In genomic region chr21:42062543-42063022, GRCh38 we compare ENCODE assay signal across 9 cellular contexts. TPM values are rescaled to one million over a fixed set of nuclear protein-coding genes. Genes with fewer than 3 reads are reported as not detected.
DNase-seq lines count a peak whose midpoint lies in the region; ATAC-seq and TF ChIP-seq lines count a peak whose summit lies in the region.
"Had no signal": no experiment of that assay in that cellular context is flagged by ENCODE, and none has a peak within 500 bp of the region (broad histone marks: within the 10 kb centered on the region; RNA-seq: fewer than 3 reads in every experiment).

No MANE protein-coding gene starts in this region.

- H3K9me3 ChIP-seq in colonic mucosa: no peaks in the 10 kb centered on the region
- H3K9me3 ChIP-seq: SJSA1 had no signal

- no peaks in the 10 kb centered on the region for H3K36me3 ChIP-seq in colonic mucosa
- H3K36me3 ChIP-seq: SJSA1 had no signal

- CTCF ChIA-PET in RWPE1 (lab: Yijun Ruan, JAX): no interaction called here

- H3K27ac ChIP-seq in colonic mucosa: peak overlapping the region; percentile 18
- no peak overlapping the region for H3K27ac ChIP-seq in RWPE1
- H3K27ac ChIP-seq: SJSA1 had no signal

- no peaks in the 10 kb centered on the region for H3K27me3 ChIP-seq in colonic mucosa
- H3K27me3 ChIP-seq: SJSA1 had no signal

- TF ChIP-seq CTCF in colonic mucosa (IDR thresholded peaks at IDR 0.05) (no peak), RWPE1 (conservative IDR thresholded peaks at IDR 0.05; ENCODE audit: low read depth) (no peak)

- no peak overlapping the region for H3K4me3 ChIP-seq in colonic mucosa
- H3K4me3 ChIP-seq: SJSA1 had no signal

- peak; percentile 49 for ATAC-seq in GM19324 (IDR thresholded peaks at IDR 0.05; ENCODE audit: low FRiP score, unreplicated experiment)
- peak; percentile 55 for ATAC-seq in HG03280 (IDR thresholded peaks at IDR 0.05; ENCODE audit: unreplicated experiment)

- intact Hi-C loops in colonic mucosa (cut with DNase I): no loop called here

- DNase-seq in T-helper 22 cell (ENCODE audit: low read depth): peak; percentile 94
- peak; percentile 54 for DNase-seq in colonic mucosa
- peak; percentile 50 to 51 for DNase-seq in stimulated activated CD4-positive, alpha-beta T cell treated with anti-CD3 and anti-CD28 coated beads, Interleukin-4, amount 100 ng/mL, for 48 hours (ENCODE audit: low read depth in 2 of 2)
- DNase-seq in RWPE1 (ENCODE audit: low spot score): no peak
- DNase-seq in HuH-7.5 (ENCODE audit: low spot score): no peak
- no peak for DNase-seq in HuH-7 (ENCODE audit: low spot score)

- POLR2A ChIA-PET in RWPE1 (lab: Yijun Ruan, JAX; ENCODE audit: low non-redundant PET): no interaction called here

- H3K9ac ChIP-seq in colonic mucosa (ENCODE audit: low read depth in 2 of 2, low read length in 2 of 2): peak overlapping the region in 1 of 2 donors; percentile 12

- peaks cover 17% of the 10 kb centered on the region for H3K4me1 ChIP-seq in colonic mucosa

RNA-seq across cellular contexts. Expression of gene UMODL1, which starts 8.5 kb away (rescaled TPM):
- total RNA-seq in colonic mucosa: under 1 TPM; 0.35 to 0.37 TPM
- total RNA-seq: SJSA1 had no signal

RNA-seq across cellular contexts. Expression of gene ZBTB21, which starts 52.4 kb away (rescaled TPM):
- total RNA-seq in colonic mucosa: 10 to 100 TPM; 10.2 to 15.1 TPM

Comparison
In these comparisons a context has a peak if more than half of its experiments do, and no peak if none do; other contexts are left out.
1. DNase-seq: peak in T-helper 22 cell (single experiment), colonic mucosa (single experiment) and stimulated activated CD4-positive, alpha-beta T cell treated with anti-CD3 and anti-CD28 coated beads, Interleukin-4, amount 100 ng/mL, for 48 hours (2 of 2); none in RWPE1 (single experiment), HuH-7.5 (single experiment) and HuH-7 (single experiment).